In the genomic region with DNA sequence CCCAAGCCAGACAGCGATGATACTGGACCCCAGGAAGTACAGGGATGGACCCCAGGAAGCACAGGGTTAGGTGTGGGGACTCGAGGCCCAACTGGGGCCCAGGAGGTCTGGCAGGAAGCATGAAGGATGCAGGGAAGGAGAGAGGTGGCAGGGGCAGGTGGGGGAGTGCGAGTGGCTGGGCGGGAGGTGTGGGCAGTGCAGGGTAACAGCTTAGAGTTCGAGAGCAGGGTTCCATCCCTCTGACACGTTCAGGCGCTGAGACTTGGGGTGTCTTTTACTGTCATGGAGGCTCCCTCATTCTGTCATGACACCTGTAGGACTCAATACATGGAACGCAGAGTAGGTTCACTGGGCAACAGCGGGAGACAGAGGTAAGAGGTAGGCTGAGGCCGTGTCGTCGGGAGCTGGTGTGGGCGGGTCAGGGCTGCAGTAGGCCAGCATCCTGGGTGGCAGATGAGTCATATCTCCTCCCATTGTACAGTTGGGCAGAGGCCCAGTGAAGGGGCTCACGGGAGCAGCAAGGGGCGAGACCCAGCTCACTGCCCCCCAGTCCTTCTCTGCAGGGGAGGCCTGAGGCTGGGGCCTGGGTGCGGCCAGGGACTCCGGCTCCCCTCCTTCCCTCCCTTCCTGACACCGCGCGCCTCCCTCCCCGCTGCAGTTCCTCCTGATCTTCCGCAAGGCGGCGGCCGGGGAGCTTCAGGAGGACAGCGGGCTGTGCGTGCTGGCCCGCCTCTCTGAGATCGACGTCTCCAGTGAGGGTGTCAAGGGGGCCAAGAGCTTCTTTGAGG, we compare ENCODE assay signal across 1 cellular context.
TF ChIP-seq lines count a peak whose summit lies in the region.

No MANE protein-coding gene starts in this region.

TF ChIP-seq in WTC11, 78 proteins besides CTCF, POLR2A, EP300 and RAD21 (continued from another document):
- TF ChIP-seq, protein P1, sequence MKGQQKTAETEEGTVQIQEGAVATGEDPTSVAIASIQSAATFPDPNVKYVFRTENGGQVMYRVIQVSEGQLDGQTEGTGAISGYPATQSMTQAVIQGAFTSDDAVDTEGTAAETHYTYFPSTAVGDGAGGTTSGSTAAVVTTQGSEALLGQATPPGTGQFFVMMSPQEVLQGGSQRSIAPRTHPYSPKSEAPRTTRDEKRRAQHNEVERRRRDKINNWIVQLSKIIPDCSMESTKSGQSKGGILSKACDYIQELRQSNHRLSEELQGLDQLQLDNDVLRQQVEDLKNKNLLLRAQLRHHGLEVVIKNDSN (CRISPR knock-in tag; IDR thresholded peaks at IDR 0.05) = no peak
- TF ChIP-seq, protein P2, sequence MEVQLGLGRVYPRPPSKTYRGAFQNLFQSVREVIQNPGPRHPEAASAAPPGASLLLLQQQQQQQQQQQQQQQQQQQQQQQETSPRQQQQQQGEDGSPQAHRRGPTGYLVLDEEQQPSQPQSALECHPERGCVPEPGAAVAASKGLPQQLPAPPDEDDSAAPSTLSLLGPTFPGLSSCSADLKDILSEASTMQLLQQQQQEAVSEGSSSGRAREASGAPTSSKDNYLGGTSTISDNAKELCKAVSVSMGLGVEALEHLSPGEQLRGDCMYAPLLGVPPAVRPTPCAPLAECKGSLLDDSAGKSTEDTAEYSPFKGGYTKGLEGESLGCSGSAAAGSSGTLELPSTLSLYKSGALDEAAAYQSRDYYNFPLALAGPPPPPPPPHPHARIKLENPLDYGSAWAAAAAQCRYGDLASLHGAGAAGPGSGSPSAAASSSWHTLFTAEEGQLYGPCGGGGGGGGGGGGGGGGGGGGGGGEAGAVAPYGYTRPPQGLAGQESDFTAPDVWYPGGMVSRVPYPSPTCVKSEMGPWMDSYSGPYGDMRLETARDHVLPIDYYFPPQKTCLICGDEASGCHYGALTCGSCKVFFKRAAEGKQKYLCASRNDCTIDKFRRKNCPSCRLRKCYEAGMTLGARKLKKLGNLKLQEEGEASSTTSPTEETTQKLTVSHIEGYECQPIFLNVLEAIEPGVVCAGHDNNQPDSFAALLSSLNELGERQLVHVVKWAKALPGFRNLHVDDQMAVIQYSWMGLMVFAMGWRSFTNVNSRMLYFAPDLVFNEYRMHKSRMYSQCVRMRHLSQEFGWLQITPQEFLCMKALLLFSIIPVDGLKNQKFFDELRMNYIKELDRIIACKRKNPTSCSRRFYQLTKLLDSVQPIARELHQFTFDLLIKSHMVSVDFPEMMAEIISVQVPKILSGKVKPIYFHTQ (CRISPR knock-in tag; IDR thresholded peaks at IDR 0.05) = no peak
- no peak for TF ChIP-seq ZNF263 (CRISPR knock-in tag; IDR thresholded peaks at IDR 0.05; ENCODE audit: low read depth)
- no peak for TF ChIP-seq NR3C1 (CRISPR knock-in tag; conservative IDR thresholded peaks at IDR 0.05; ENCODE audit: low read depth)
- no peak for TF ChIP-seq GRHL2 (CRISPR knock-in tag; IDR thresholded peaks at IDR 0.05; ENCODE audit: insufficient replicate concordance, severe bottlenecking)
- TF ChIP-seq ZNF138 (CRISPR knock-in tag; conservative IDR thresholded peaks at IDR 0.05) = no peak
- TF ChIP-seq PRRX2 (CRISPR knock-in tag; IDR thresholded peaks at IDR 0.05) = no peak
- TF ChIP-seq, protein P3, sequence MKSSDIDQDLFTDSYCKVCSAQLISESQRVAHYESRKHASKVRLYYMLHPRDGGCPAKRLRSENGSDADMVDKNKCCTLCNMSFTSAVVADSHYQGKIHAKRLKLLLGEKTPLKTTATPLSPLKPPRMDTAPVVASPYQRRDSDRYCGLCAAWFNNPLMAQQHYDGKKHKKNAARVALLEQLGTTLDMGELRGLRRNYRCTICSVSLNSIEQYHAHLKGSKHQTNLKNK (CRISPR knock-in tag; IDR thresholded peaks at IDR 0.05) = no peak
- no peak for TF ChIP-seq JAZF1 (CRISPR knock-in tag; IDR thresholded peaks at IDR 0.05)
- no peak for TF ChIP-seq GABPB1 (CRISPR knock-in tag; IDR thresholded peaks at IDR 0.05)
- no peak for TF ChIP-seq MYBL2 (CRISPR knock-in tag; IDR thresholded peaks at IDR 0.05)
- TF ChIP-seq TP53 (CRISPR knock-in tag; IDR thresholded peaks at IDR 0.05) = no peak
- no peak for TF ChIP-seq RELA (CRISPR knock-in tag; IDR thresholded peaks at IDR 0.05; ENCODE audit: borderline replicate concordance)
- TF ChIP-seq TEAD1 (CRISPR knock-in tag; IDR thresholded peaks at IDR 0.05) = no peak
- no peak for TF ChIP-seq NFYB (CRISPR knock-in tag; conservative IDR thresholded peaks at IDR 0.05; ENCODE audit: low read depth)
- TF ChIP-seq ZNF232 (CRISPR knock-in tag; IDR thresholded peaks at IDR 0.05) = no peak
